In genomic region chr15:58332676-58333400, GRCh38 we compare ENCODE assay signal across 8 cellular contexts.
DNase-seq lines count a peak whose midpoint lies in the region; ATAC-seq and TF ChIP-seq lines count a peak whose summit lies in the region.

No MANE protein-coding gene starts in this region.

- DNase-seq in HT-29 (ENCODE audit: low spot score) (peak; percentile 79), amniotic epithelial cell (ENCODE audit: low read depth) (peak; percentile 68), left colon (no peak), thoracic aorta (ENCODE audit: low spot score) (no peak), COLO829 (ENCODE audit: low spot score) (no peak), head of caudate nucleus (no peak), NOMO-1 treated with DMSO at 0.1 percent for 48 hours (lab: John Stamatoyannopoulos, UW; ENCODE audit: unreplicated experiment) (no peak)

- H3K36me3 ChIP-seq in BLaER1: no peaks in the 10 kb centered on the region
- no peaks in the 10 kb centered on the region for H3K36me3 ChIP-seq in thoracic aorta

- H3K27ac ChIP-seq in BLaER1 (peak overlapping the region; percentile 59), thoracic aorta (peak overlapping the region; percentile 71 to 78)

- ATAC-seq in left colon: peak; percentile 73
- no peak for ATAC-seq in thoracic aorta (ENCODE audit: insufficient number of reproducible peaks, low FRiP score, low read depth)

- no peak for TF ChIP-seq CTCF in thoracic aorta (IDR thresholded peaks at IDR 0.05)

- H3K9me3 ChIP-seq in BLaER1 (no peaks in the 10 kb centered on the region; the same call in 1 of the 2 replicates), thoracic aorta (no peaks in the 10 kb centered on the region)

- H4K20me1 ChIP-seq in BLaER1: no peaks in the 10 kb centered on the region

- peak overlapping the region; percentile 22; the same call in 1 of the 2 replicates for H3K9ac ChIP-seq in BLaER1

- H3K4me1 ChIP-seq in BLaER1 (peaks cover 60% of the 10 kb centered on the region), thoracic aorta (ENCODE audit: control insufficient read depth in 1 of 2, low read depth in 2 of 2) (peaks cover 29 to 37% of the 10 kb centered on the region in 2 donors)

- H3K27me3 ChIP-seq in BLaER1: no peaks in the 10 kb centered on the region
- no peaks in the 10 kb centered on the region for H3K27me3 ChIP-seq in thoracic aorta (replicated peaks; ENCODE audit: insufficient read depth)

- H3K4me2 ChIP-seq in BLaER1: peak overlapping the region; percentile 76

- H3K4me3 ChIP-seq in BLaER1: no peak overlapping the region
- peak overlapping the region; percentile 9 for H3K4me3 ChIP-seq in thoracic aorta

- intact Hi-C loops in left colon (cut with DNase I, micrococcal nuclease): no loop called here
- intact Hi-C loops in head of caudate nucleus (cut with DNase I): loop anchor here (10.0 kb wide), 1 partner anchor 108 kb away; no protein-coding TSS in a partner anchor

Comparison
In these comparisons a context has a peak if more than half of its experiments do, and no peak if none do; other contexts are left out.
1. DNase-seq: peak in HT-29 (single experiment) and amniotic epithelial cell (single experiment); none in left colon (0 of 2), thoracic aorta (single experiment), COLO829 (single experiment), head of caudate nucleus (0 of 42) and NOMO-1 treated with DMSO at 0.1 percent for 48 hours (single experiment).